In the genomic region with DNA sequence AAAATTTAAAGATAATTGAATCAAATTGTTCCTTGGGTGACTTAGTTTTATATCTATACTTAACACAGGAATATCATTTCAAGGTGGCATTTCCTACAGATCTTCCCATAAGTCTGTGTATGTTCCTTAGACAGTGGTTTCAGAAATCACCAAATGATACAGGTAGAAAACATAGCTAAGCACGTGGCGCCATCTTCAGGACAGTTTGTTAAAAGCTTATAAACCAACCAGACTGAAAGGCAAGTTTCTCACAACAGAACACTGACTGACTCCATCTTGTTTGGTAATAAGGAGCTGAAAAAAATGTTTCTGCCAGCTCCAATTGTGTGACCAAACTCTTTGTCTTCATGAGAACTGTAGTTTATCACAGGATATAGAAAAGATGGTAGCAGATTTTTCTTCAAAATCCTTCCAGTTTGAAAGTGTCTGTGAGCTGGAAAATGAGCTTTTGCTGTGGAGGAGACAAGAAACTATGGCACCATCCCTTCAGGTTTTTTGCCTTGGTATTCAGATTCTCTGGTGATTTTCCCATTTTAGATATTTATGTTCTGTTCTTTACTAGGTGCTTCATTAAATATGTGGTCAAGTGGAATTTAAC, we compare ENCODE assay signal across 8 cellular contexts. TPM values are rescaled to one million over a fixed set of nuclear protein-coding genes. Genes with fewer than 3 reads are reported as not detected.
DNase-seq lines count a peak whose midpoint lies in the region; ATAC-seq and TF ChIP-seq lines count a peak whose summit lies in the region.

No MANE protein-coding gene starts in this region.

- H3K36me3 ChIP-seq in SK-N-SH (replicated peaks in 1 of 2; ENCODE audit: control insufficient read depth in 1 of 2, insufficient read depth in 2 of 2, low read length in 1 of 2) = no peaks in the 10 kb centered on the region
- no peaks in the 10 kb centered on the region for H3K36me3 ChIP-seq in cardiac muscle cell

- 6% methylated on average over 2 of the region's 2 CpGs for WGBS in SK-N-SH (ENCODE audit: low lambda C conversion rate)

- peak; percentile 90 for ATAC-seq in HG02642 (IDR thresholded peaks at IDR 0.05; ENCODE audit: poor library complexity, unreplicated experiment)

- no peak overlapping the region for H3K4me2 ChIP-seq in SK-N-SH

- TF ChIP-seq RAD21 in SK-N-SH (IDR thresholded peaks at IDR 0.05; ENCODE audit: low read length) = peak; percentile 99

- no peaks in the 10 kb centered on the region for H3K36me3 Mint-ChIP-seq in activated naive CD8-positive, alpha-beta T cell treated with anti-CD3 and anti-CD28 coated beads for 36 hours

- peak; percentile 79 for TF ChIP-seq CTCF in GM10248 (IDR thresholded peaks at IDR 0.05; ENCODE audit: control extremely low read depth, extremely low read depth, low read depth, missing control alignments)
- TF ChIP-seq CTCF in SK-N-SH (IDR thresholded peaks at IDR 0.05) = peak; percentile 85
- peak; percentile 62 for TF ChIP-seq CTCF in cardiac muscle cell (IDR thresholded peaks at IDR 0.05; ENCODE audit: low read depth, low read length)

- H3K4me3 Mint-ChIP-seq in activated naive CD8-positive, alpha-beta T cell treated with anti-CD3 and anti-CD28 coated beads for 36 hours = no peak overlapping the region

- H3K4me1 ChIP-seq in SK-N-SH (ENCODE audit: control insufficient read depth in 1 of 2, insufficient read depth in 2 of 2, low read depth in 1 of 2, low read length in 1 of 2) = no peaks in the 10 kb centered on the region
- H3K4me1 ChIP-seq in cardiac muscle cell (ENCODE audit: low read depth) = no peaks in the 10 kb centered on the region

- DNase-seq in GM10248 (ENCODE audit: extremely low spot score) (peak; percentile 57), NCI-H128 (lab: John Stamatoyannopoulos, UW; ENCODE audit: unreplicated experiment) (peak; percentile 62), SK-N-SH (peak; percentile 51), cardiac muscle cell (ENCODE audit: low read depth in 1 of 2, low spot score in 1 of 2) (peak; percentile 89 to 90), putamen (ENCODE audit: low spot score) (peak; percentile 71), posterior vena cava (ENCODE audit: low spot score) (no peak)
- peak; percentile 49 for DNase-seq in activated naive CD8-positive, alpha-beta T cell treated with anti-CD3 and anti-CD28 coated beads for 36 hours

- H3K79me2 ChIP-seq in SK-N-SH (ENCODE audit: insufficient read depth) = no peaks in the 10 kb centered on the region

- intact Hi-C loops in posterior vena cava (cut with DNase I) = no loop called here

- no peaks in the 10 kb centered on the region for H3K9me3 Mint-ChIP-seq in activated naive CD8-positive, alpha-beta T cell treated with anti-CD3 and anti-CD28 coated beads for 36 hours

- no peaks in the 10 kb centered on the region for H3K4me1 Mint-ChIP-seq in activated naive CD8-positive, alpha-beta T cell treated with anti-CD3 and anti-CD28 coated beads for 36 hours

- no peaks in the 10 kb centered on the region for H3F3A ChIP-seq in SK-N-SH (replicated peaks; ENCODE audit: insufficient read depth)

- no peaks in the 10 kb centered on the region for H3K27me3 Mint-ChIP-seq in activated naive CD8-positive, alpha-beta T cell treated with anti-CD3 and anti-CD28 coated beads for 36 hours

- H3K9ac ChIP-seq in SK-N-SH = no peak overlapping the region

- no peak overlapping the region for H3K27ac ChIP-seq in SK-N-SH (ENCODE audit: low read depth in 2 of 2, low read length in 1 of 2)
- H3K27ac ChIP-seq in cardiac muscle cell = no peak overlapping the region

- POLR2A ChIA-PET in GM10248 (lab: Yijun Ruan, JAX) = no interaction called here
- POLR2A ChIA-PET in SK-N-SH (lab: Yijun Ruan, JAX) = no interaction called here

- TF ChIP-seq EP300 in SK-N-SH (IDR thresholded peaks at IDR 0.05; ENCODE audit: borderline replicate concordance in 1 of 2, low read depth in 1 of 2, low read length in 1 of 2) = no peak

- H4K20me1 ChIP-seq in SK-N-SH (ENCODE audit: insufficient read depth) = no peaks in the 10 kb centered on the region

- H3K9me3 ChIP-seq in SK-N-SH = no peaks in the 10 kb centered on the region
- H3K9me3 ChIP-seq in cardiac muscle cell (ENCODE audit: low read depth) = no peaks in the 10 kb centered on the region

- no peaks in the 10 kb centered on the region for H3K9me2 ChIP-seq in SK-N-SH

- H3K4me3 ChIP-seq in SK-N-SH (ENCODE audit: low read depth in 2 of 2, low read length in 1 of 2) (no peak overlapping the region; a peak in 1 of 4 replicates), cardiac muscle cell (no peak overlapping the region)

- H3K27ac Mint-ChIP-seq in activated naive CD8-positive, alpha-beta T cell treated with anti-CD3 and anti-CD28 coated beads for 36 hours = no peak overlapping the region

- CTCF ChIA-PET in GM10248 (lab: Yijun Ruan, JAX) (interaction anchor here (0.7 to 4.7 kb wide), 81 partner anchors 8 to 1591 kb away, joined by 3 to 83 read pairs (median 5); a partner anchor contains a TSS), SK-N-SH (lab: Yijun Ruan, JAX) (interaction anchor here (0.5 to 10.4 kb wide), 75 partner anchors 8 to 1599 kb away, joined by 3 to 213 read pairs (median 4); a partner anchor contains a TSS)

- H3K27me3 ChIP-seq in SK-N-SH (ENCODE audit: insufficient read depth) (no peaks in the 10 kb centered on the region), cardiac muscle cell (peaks cover under 1% of the 10 kb centered on the region)

- H2AFZ ChIP-seq in SK-N-SH (ENCODE audit: low read depth) = peak overlapping the region; percentile 96

TF ChIP-seq in SK-N-SH, 30 proteins besides CTCF, POLR2A, EP300 and RAD21:
- TF ChIP-seq YY1 (IDR thresholded peaks at IDR 0.05; ENCODE audit: low read depth) (peak; percentile 60; the same call in 1 of the 2 replicates), SIN3A (IDR thresholded peaks at IDR 0.05; ENCODE audit: borderline replicate concordance, low read depth, low read length) (no peak), RXRA (IDR thresholded peaks at IDR 0.05; ENCODE audit: borderline replicate concordance, low read depth) (no peak), TCF12 (IDR thresholded peaks at IDR 0.05) (no peak), CHD2 (IDR thresholded peaks at IDR 0.05; ENCODE audit: low read length, partially characterized antibody) (peak; percentile 15), SMC3 (IDR thresholded peaks at IDR 0.05; ENCODE audit: low read depth, low read length) (peak; percentile 94), RFX5 (IDR thresholded peaks at IDR 0.05; ENCODE audit: low read length) (peak; percentile 58; the same call in 1 of the 2 replicates)
- TF ChIP-seq, protein P1, sequence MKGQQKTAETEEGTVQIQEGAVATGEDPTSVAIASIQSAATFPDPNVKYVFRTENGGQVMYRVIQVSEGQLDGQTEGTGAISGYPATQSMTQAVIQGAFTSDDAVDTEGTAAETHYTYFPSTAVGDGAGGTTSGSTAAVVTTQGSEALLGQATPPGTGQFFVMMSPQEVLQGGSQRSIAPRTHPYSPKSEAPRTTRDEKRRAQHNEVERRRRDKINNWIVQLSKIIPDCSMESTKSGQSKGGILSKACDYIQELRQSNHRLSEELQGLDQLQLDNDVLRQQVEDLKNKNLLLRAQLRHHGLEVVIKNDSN (IDR thresholded peaks at IDR 0.05; ENCODE audit: borderline replicate concordance, low read depth) = no peak

RNA-seq across cellular contexts. Expression of a gene that starts 34.8 kb away (rescaled TPM):
- polyA plus RNA-seq in SK-N-SH (2012; rRNA removed) (0.02 and 0.03 TPM in 2 replicates), cardiac muscle cell (not detected in 2 replicates)
- 0.01 and 0.08 TPM in 2 replicates for polyA plus RNA-seq in SK-N-SH (2012; cell fraction: cytosol; rRNA removed)
- polyA plus RNA-seq in SK-N-SH (2012; cell fraction: nucleus; rRNA removed) = 0.02 and 0.06 TPM in 2 replicates
- total RNA-seq in activated naive CD8-positive, alpha-beta T cell treated with anti-CD3 and anti-CD28 coated beads for 36 hours = under 1 TPM in 1 of 2 experiments, not detected in 1; 0.08 TPM
- total RNA-seq in cardiac muscle cell (not detected in 2 replicates), posterior vena cava (not detected)

RNA-seq across cellular contexts. Expression of a gene that starts 58.2 kb away (rescaled TPM):
- polyA plus RNA-seq in SK-N-SH (2012; rRNA removed) (0.05 and 0.07 TPM in 2 replicates), cardiac muscle cell (0.06 and 0.30 TPM in 2 replicates)
- polyA plus RNA-seq in SK-N-SH (2012; cell fraction: cytosol; rRNA removed) = 0.08 and 0.09 TPM in 2 replicates
- 0.02 and 0.07 TPM in 2 replicates for polyA plus RNA-seq in SK-N-SH (2012; cell fraction: nucleus; rRNA removed)
- under 1 TPM; 0.06 TPM for total RNA-seq in activated naive CD8-positive, alpha-beta T cell treated with anti-CD3 and anti-CD28 coated beads for 36 hours
- total RNA-seq in cardiac muscle cell (0.11 and 0.15 TPM in 2 replicates), posterior vena cava (not detected)
